In genomic region chr19:46802152-46802551, GRCh38 we compare ENCODE assay signal across 34 cellular contexts.
"Had no signal": no experiment of that assay in that cellular context is flagged by ENCODE, and none has a peak within 500 bp of the region (broad histone marks: within the 10 kb centered on the region; RNA-seq: fewer than 3 reads in every experiment).

No MANE protein-coding gene starts in this region.

- H3K9me3 Mint-ChIP-seq: activated CD4-positive, alpha-beta memory T cell treated with anti-CD3 and anti-CD28 coated beads for 36 hours; activated CD4-positive, alpha-beta T cell treated with anti-CD3 and anti-CD28 coated beads, Interleukin-2, amount 10 ng/mL, durations not matched to agents 24 days and 14 days; activated naive CD4-positive, alpha-beta T cell treated with anti-CD3 and anti-CD28 coated beads for 36 hours; activated naive CD4-positive, alpha-beta T cell treated with anti-CD3 and anti-CD28 coated beads, Interleukin-2, amount 50 U/mL, for 24 hours; activated naive CD8-positive, alpha-beta T cell treated with anti-CD3 and anti-CD28 coated beads for 36 hours; activated naive CD8-positive, alpha-beta T cell treated with anti-CD3 and anti-CD28 coated beads, Interleukin-2, amount 50 U/mL, for 24 hours; activated T-helper 1 cell treated with anti-CD3 and anti-CD28 coated beads, Interleukin-12 subunit alpha, Interleukin-12 subunit beta, Interleukin-2, Interleukin-4 antibody, amounts not matched to agents 30 ng/mL and 10 ng/mL and 1 ng/mL, durations not matched to agents 14 hours and 24 hours and 36 hours; activated T-helper 2 cell treated with anti-CD3 and anti-CD28 coated beads, Interferon-gamma antibody, Interleukin-2, Interleukin-4, amounts not matched to agents 10 μg/mL and 5 μg/mL and 100 μg/mL, durations not matched to agents 14 hours and 24 hours and 36 hours; T-helper 1 cell treated with Interleukin-12 subunit alpha and Interleukin-12 subunit beta and Interleukin-4 antibody, amounts not matched to agents 30 μg/mL and 1 μg/mL, for 36 hours had no signal

- H3K4me3 Mint-ChIP-seq: activated CD4-positive, alpha-beta memory T cell treated with anti-CD3 and anti-CD28 coated beads for 36 hours; activated CD4-positive, alpha-beta T cell treated with anti-CD3 and anti-CD28 coated beads for 36 hours; activated CD4-positive, alpha-beta T cell treated with anti-CD3 and anti-CD28 coated beads, Interleukin-2, amount 10 ng/mL, durations not matched to agents 24 days and 14 days; activated CD8-positive, alpha-beta memory T cell treated with anti-CD3 and anti-CD28 coated beads, Interleukin-2, amount 10 ng/mL, durations not matched to agents 7 days and 5 days; activated CD8-positive, alpha-beta T cell treated with anti-CD3 and anti-CD28 coated beads, Interleukin-2, amount 10 ng/mL, durations not matched to agents 7 days and 5 days; activated naive CD4-positive, alpha-beta T cell treated with anti-CD3 and anti-CD28 coated beads for 36 hours; activated naive CD4-positive, alpha-beta T cell treated with anti-CD3 and anti-CD28 coated beads, Interleukin-2, amount 50 U/mL, for 24 hours; activated naive CD8-positive, alpha-beta T cell treated with anti-CD3 and anti-CD28 coated beads for 36 hours; activated naive CD8-positive, alpha-beta T cell treated with anti-CD3 and anti-CD28 coated beads, Interleukin-2, amount 50 U/mL, for 24 hours; activated T-helper 1 cell treated with anti-CD3 and anti-CD28 coated beads, Interleukin-12 subunit alpha, Interleukin-12 subunit beta, Interleukin-2, Interleukin-4 antibody, amounts not matched to agents 30 ng/mL and 10 ng/mL and 1 ng/mL, durations not matched to agents 14 hours and 24 hours and 36 hours; T-helper 1 cell treated with Interleukin-12 subunit alpha and Interleukin-12 subunit beta and Interleukin-4 antibody, amounts not matched to agents 30 μg/mL and 1 μg/mL, for 36 hours had no signal

- H3K4me1 ChIP-seq: adrenal gland, body of pancreas, esophagus squamous epithelium, gastroesophageal sphincter, heart right ventricle had no signal

- H3K27me3 Mint-ChIP-seq: activated CD4-positive, alpha-beta memory T cell treated with anti-CD3 and anti-CD28 coated beads for 36 hours; activated CD4-positive, alpha-beta T cell treated with anti-CD3 and anti-CD28 coated beads for 36 hours; activated naive CD4-positive, alpha-beta T cell treated with anti-CD3 and anti-CD28 coated beads, Interleukin-2, amount 50 U/mL, for 24 hours; activated naive CD8-positive, alpha-beta T cell treated with anti-CD3 and anti-CD28 coated beads for 36 hours; activated naive CD8-positive, alpha-beta T cell treated with anti-CD3 and anti-CD28 coated beads, Interleukin-2, amount 50 U/mL, for 24 hours had no signal

- H3K27ac Mint-ChIP-seq: activated CD4-positive, alpha-beta memory T cell treated with anti-CD3 and anti-CD28 coated beads for 36 hours; activated CD4-positive, alpha-beta T cell treated with anti-CD3 and anti-CD28 coated beads for 36 hours; activated CD4-positive, alpha-beta T cell treated with anti-CD3 and anti-CD28 coated beads, Interleukin-2, amount 10 ng/mL, durations not matched to agents 24 days and 14 days; activated CD8-positive, alpha-beta memory T cell treated with anti-CD3 and anti-CD28 coated beads, Interleukin-2, amount 10 ng/mL, durations not matched to agents 7 days and 5 days; activated CD8-positive, alpha-beta T cell treated with anti-CD3 and anti-CD28 coated beads, Interleukin-2, amount 10 ng/mL, durations not matched to agents 7 days and 5 days; activated naive CD4-positive, alpha-beta T cell treated with anti-CD3 and anti-CD28 coated beads for 36 hours; activated naive CD4-positive, alpha-beta T cell treated with anti-CD3 and anti-CD28 coated beads, Interleukin-2, amount 50 U/mL, for 24 hours; activated naive CD8-positive, alpha-beta T cell treated with anti-CD3 and anti-CD28 coated beads for 36 hours; activated naive CD8-positive, alpha-beta T cell treated with anti-CD3 and anti-CD28 coated beads, Interleukin-2, amount 50 U/mL, for 24 hours; activated T-helper 1 cell treated with anti-CD3 and anti-CD28 coated beads, Interleukin-12 subunit alpha, Interleukin-12 subunit beta, Interleukin-2, Interleukin-4 antibody, amounts not matched to agents 30 ng/mL and 10 ng/mL and 1 ng/mL, durations not matched to agents 14 hours and 24 hours and 36 hours; activated T-helper 2 cell treated with anti-CD3 and anti-CD28 coated beads, Interferon-gamma antibody, Interleukin-2, Interleukin-4, amounts not matched to agents 10 μg/mL and 5 μg/mL and 100 μg/mL, durations not matched to agents 14 hours and 24 hours and 36 hours; T-helper 1 cell treated with Interleukin-12 subunit alpha and Interleukin-12 subunit beta and Interleukin-4 antibody, amounts not matched to agents 30 μg/mL and 1 μg/mL, for 36 hours had no signal

- H3K36me3 ChIP-seq: adrenal gland, esophagus squamous epithelium, gastroesophageal sphincter, heart right ventricle had no signal

- DNase-seq: activated CD4-positive, alpha-beta memory T cell treated with anti-CD3 and anti-CD28 coated beads for 36 hours; activated CD4-positive, alpha-beta T cell treated with anti-CD3 and anti-CD28 coated beads for 36 hours; activated CD4-positive, alpha-beta T cell treated with anti-CD3 and anti-CD28 coated beads, Interleukin-2, amount 10 ng/mL, durations not matched to agents 24 days and 14 days; activated CD4-positive, CD25-positive, alpha-beta regulatory T cell; activated CD4-positive, CD25-positive, alpha-beta regulatory T cell treated with anti-CD3 and anti-CD28 coated beads, Interleukin-2, amount 50 U/mL, for 72 hours; activated CD8-positive, alpha-beta memory T cell treated with anti-CD3 and anti-CD28 coated beads, Interleukin-2, amount 10 ng/mL, durations not matched to agents 7 days and 5 days; activated CD8-positive, alpha-beta memory T cell treated with anti-CD3 and anti-CD28 coated beads, Interleukin-2, amount 50 U/mL, for 4 hours; activated CD8-positive, alpha-beta T cell treated with anti-CD3 and anti-CD28 coated beads, Interleukin-2, amount 10 ng/mL, durations not matched to agents 7 days and 5 days; activated effector memory CD4-positive, alpha-beta T cell treated with anti-CD3 and anti-CD28 coated beads, Interleukin-2, amount 50 U/mL, for 16 hours; activated naive CD4-positive, alpha-beta T cell treated with anti-CD3 and anti-CD28 coated beads for 36 hours; activated naive CD8-positive, alpha-beta T cell treated with anti-CD3 and anti-CD28 coated beads for 36 hours; activated naive CD8-positive, alpha-beta T cell treated with anti-CD3 and anti-CD28 coated beads, Interleukin-2, amount 50 U/mL, for 24 hours; activated T-cell treated with anti-CD3 and anti-CD28 coated beads, Interleukin-2, amount 50 U/mL, for 1 hour; activated T-cell treated with anti-CD3 and anti-CD28 coated beads, Interleukin-2, amount 50 U/mL, for 48 hours; adrenal gland; amygdala; aorta; body of pancreas; caudate nucleus; cortex of kidney; effector CD8-positive, alpha-beta T cell; esophagus squamous epithelium; foreskin melanocyte; heart right ventricle; T-helper 9 cell had no signal

- H3K9me3 ChIP-seq: adrenal gland, body of pancreas, esophagus squamous epithelium, gastroesophageal sphincter, heart right ventricle had no signal

- H3K27ac ChIP-seq: adrenal gland, body of pancreas, epithelial cell of prostate, esophagus squamous epithelium, gastroesophageal sphincter, heart right ventricle had no signal

- H3K4me1 Mint-ChIP-seq: activated CD4-positive, alpha-beta T cell treated with anti-CD3 and anti-CD28 coated beads for 36 hours; activated CD4-positive, alpha-beta T cell treated with anti-CD3 and anti-CD28 coated beads, Interleukin-2, amount 10 ng/mL, durations not matched to agents 24 days and 14 days; activated CD8-positive, alpha-beta memory T cell treated with anti-CD3 and anti-CD28 coated beads, Interleukin-2, amount 10 ng/mL, durations not matched to agents 7 days and 5 days; activated naive CD4-positive, alpha-beta T cell treated with anti-CD3 and anti-CD28 coated beads, Interleukin-2, amount 50 U/mL, for 24 hours; activated naive CD8-positive, alpha-beta T cell treated with anti-CD3 and anti-CD28 coated beads for 36 hours; activated naive CD8-positive, alpha-beta T cell treated with anti-CD3 and anti-CD28 coated beads, Interleukin-2, amount 50 U/mL, for 24 hours had no signal

- H3K36me3 Mint-ChIP-seq: activated CD4-positive, alpha-beta memory T cell treated with anti-CD3 and anti-CD28 coated beads for 36 hours; activated CD8-positive, alpha-beta memory T cell treated with anti-CD3 and anti-CD28 coated beads, Interleukin-2, amount 10 ng/mL, durations not matched to agents 7 days and 5 days; activated naive CD4-positive, alpha-beta T cell treated with anti-CD3 and anti-CD28 coated beads, Interleukin-2, amount 50 U/mL, for 24 hours; activated naive CD8-positive, alpha-beta T cell treated with anti-CD3 and anti-CD28 coated beads for 36 hours had no signal

- H3K4me3 ChIP-seq: adrenal gland, body of pancreas, esophagus squamous epithelium, gastroesophageal sphincter, heart right ventricle had no signal

- ATAC-seq: activated CD4-positive, alpha-beta T cell treated with anti-CD3 and anti-CD28 coated beads for 36 hours; activated CD8-positive, alpha-beta memory T cell treated with anti-CD3 and anti-CD28 coated beads, Interleukin-2, amount 10 ng/mL, durations not matched to agents 7 days and 5 days; activated CD8-positive, alpha-beta T cell treated with anti-CD3 and anti-CD28 coated beads, Interleukin-2, amount 10 ng/mL, durations not matched to agents 7 days and 5 days; activated naive CD8-positive, alpha-beta T cell treated with anti-CD3 and anti-CD28 coated beads, Interleukin-2, amount 50 U/mL, for 24 hours; body of pancreas; gastroesophageal sphincter; heart right ventricle had no signal

- FAIRE-seq: colon, endometrium, endothelial cell of umbilical vein had no signal

- H3K27me3 ChIP-seq: adrenal gland, body of pancreas, esophagus squamous epithelium, gastroesophageal sphincter, heart right ventricle had no signal
